29 cellular contexts compared by ENCODE assay signal in genomic region chr18:35717182-35717581, GRCh38.
"Had no signal": no experiment of that assay in that cellular context is flagged by ENCODE, and none has a peak within 500 bp of the region (broad histone marks: within the 10 kb centered on the region; RNA-seq: fewer than 3 reads in every experiment).

No MANE protein-coding gene starts in this region.

- DNase-seq: activated CD4-positive, alpha-beta memory T cell treated with anti-CD3 and anti-CD28 coated beads, Interleukin-2, amount 10 ng/mL, durations not matched to agents 7 days and 5 days; activated CD4-positive, alpha-beta T cell treated with anti-CD3 and anti-CD28 coated beads for 1 hour; activated CD4-positive, alpha-beta T cell treated with anti-CD3 and anti-CD28 coated beads for 48 hours; activated CD4-positive, CD25-positive, alpha-beta regulatory T cell; activated CD8-positive, alpha-beta memory T cell treated with anti-CD3 and anti-CD28 coated beads for 24 hours; activated CD8-positive, alpha-beta memory T cell treated with anti-CD3 and anti-CD28 coated beads, Interleukin-2, amount 10 ng/mL, durations not matched to agents 7 days and 5 days; activated CD8-positive, alpha-beta memory T cell treated with anti-CD3 and anti-CD28 coated beads, Interleukin-2, amount 50 U/mL, for 48 hours; activated effector memory CD4-positive, alpha-beta T cell treated with anti-CD3 and anti-CD28 coated beads, Interleukin-2, amount 50 U/mL, for 16 hours; activated naive CD4-positive, alpha-beta T cell; activated naive CD4-positive, alpha-beta T cell treated with anti-CD3 and anti-CD28 coated beads, Interleukin-2, amount 50 U/mL, for 16 hours; activated naive CD8-positive, alpha-beta T cell treated with anti-CD3 and anti-CD28 coated beads for 36 hours; activated T-cell treated with anti-CD3 and anti-CD28 coated beads, Interleukin-2, amount 50 U/mL, for 48 hours; amniotic stem cell; KG1; MM.1S; NCI-H1048; NCI-H1105 treated with DMSO at 0.1 percent for 48 hours; NCI-H1436; NCI-H1694; NCI-H2029; NCI-H345; NCI-H524 treated with DMSO at 0.1 percent for 48 hours; Right ventricle myocardium superior; T1000 had no signal

- H3K4me1 ChIP-seq: ascending aorta had no signal

- H3K4me3 Mint-ChIP-seq: activated CD4-positive, alpha-beta memory T cell treated with anti-CD3 and anti-CD28 coated beads, Interleukin-2, amount 10 ng/mL, durations not matched to agents 7 days and 5 days; activated CD8-positive, alpha-beta memory T cell treated with anti-CD3 and anti-CD28 coated beads, Interleukin-2, amount 10 ng/mL, durations not matched to agents 7 days and 5 days; activated naive CD8-positive, alpha-beta T cell treated with anti-CD3 and anti-CD28 coated beads for 36 hours; central memory CD8-positive, alpha-beta T cell had no signal

- H3K4me3 ChIP-seq: ascending aorta, cardiac muscle cell, SK-N-MC had no signal

- H3K36me3 ChIP-seq: cardiac muscle cell had no signal

- H3K27me3 ChIP-seq: ascending aorta, cardiac muscle cell had no signal

- H3K27ac Mint-ChIP-seq: activated CD4-positive, alpha-beta memory T cell treated with anti-CD3 and anti-CD28 coated beads, Interleukin-2, amount 10 ng/mL, durations not matched to agents 7 days and 5 days; activated CD8-positive, alpha-beta memory T cell treated with anti-CD3 and anti-CD28 coated beads, Interleukin-2, amount 10 ng/mL, durations not matched to agents 7 days and 5 days; activated naive CD8-positive, alpha-beta T cell treated with anti-CD3 and anti-CD28 coated beads for 36 hours had no signal

- H3K4me1 Mint-ChIP-seq: activated CD4-positive, alpha-beta memory T cell treated with anti-CD3 and anti-CD28 coated beads, Interleukin-2, amount 10 ng/mL, durations not matched to agents 7 days and 5 days; activated CD8-positive, alpha-beta memory T cell treated with anti-CD3 and anti-CD28 coated beads, Interleukin-2, amount 10 ng/mL, durations not matched to agents 7 days and 5 days; activated naive CD8-positive, alpha-beta T cell treated with anti-CD3 and anti-CD28 coated beads for 36 hours; central memory CD8-positive, alpha-beta T cell had no signal

- ATAC-seq: activated CD8-positive, alpha-beta memory T cell treated with anti-CD3 and anti-CD28 coated beads, Interleukin-2, amount 10 ng/mL, durations not matched to agents 7 days and 5 days had no signal

- H3K27ac ChIP-seq: ascending aorta, cardiac muscle cell, SK-N-MC, VCaP had no signal
